In genomic region chr1:44776749-44777068, GRCh38 we compare ENCODE assay signal across 7 cellular contexts. TPM values are rescaled to one million over a fixed set of nuclear protein-coding genes. Genes with fewer than 3 reads are reported as not detected.
DNase-seq lines count a peak whose midpoint lies in the region; ATAC-seq, FAIRE-seq and TF ChIP-seq lines count a peak whose summit lies in the region.

No MANE protein-coding gene starts in this region.

- 0 out of 2 replicates have a peak, but pooled peaks cover 3% of the 10 kb centered on the region for H3K4me1 ChIP-seq in HUES64 (ENCODE audit: insufficient read depth, low read length)
- H3K4me1 ChIP-seq in iPS-20b (ENCODE audit: insufficient read depth, low read length), result peaks cover 4% of the 10 kb centered on the region; the same call in 1 of the 2 replicates
- H3K4me1 ChIP-seq in stomach, result peaks cover 20 to 36% (median 31%) of the 10 kb centered on the region in 4 donors

- TF ChIP-seq POLR2A in stomach (IDR thresholded peaks at IDR 0.05) (no peak), H54 (IDR thresholded peaks at IDR 0.05; ENCODE audit: low read depth, low read length) (no peak)

- H3K36me3 ChIP-seq in HUES64 (ENCODE audit: insufficient read depth, low read length) (peaks cover 54% of the 10 kb centered on the region), iPS-20b (ENCODE audit: insufficient read depth, low read depth, low read length) (peaks cover 56% of the 10 kb centered on the region), stomach (peaks cover 41 to 56% (median 52%) of the 10 kb centered on the region in 4 donors)

- intact Hi-C loops in stomach (cut with DNase I; ENCODE audit: low total_unique reads), result no loop called here

- peak overlapping the region; percentile 93 to 97 for H3K27ac Mint-ChIP-seq in activated naive CD4-positive, alpha-beta T cell treated with anti-CD3 and anti-CD28 coated beads, Interleukin-2, amount 50 U/mL, for 72 hours

- no peak for FAIRE-seq in H54 (lab: Jason Lieb, UNC)

- ATAC-seq in activated naive CD4-positive, alpha-beta T cell treated with anti-CD3 and anti-CD28 coated beads, Interleukin-2, amount 50 U/mL, for 72 hours, result no peak
- ATAC-seq in GM21529 (IDR thresholded peaks at IDR 0.05; ENCODE audit: unreplicated experiment), result no peak

- H3K27me3 ChIP-seq in HUES64 (ENCODE audit: insufficient read depth, low read length) (no peaks in the 10 kb centered on the region), iPS-20b (ENCODE audit: insufficient read depth, low read length) (no peaks in the 10 kb centered on the region), stomach (no peaks in the 10 kb centered on the region)

- TF ChIP-seq CTCF in stomach (IDR thresholded peaks at IDR 0.05), result no peak

- peak overlapping the region; percentile 84 for H3K27ac ChIP-seq in HUES64 (ENCODE audit: low read depth, low read length)
- H3K27ac ChIP-seq in iPS-20b (ENCODE audit: low read length), result peak overlapping the region; percentile 79
- peak overlapping the region; percentile 6 to 99 (median 95) for H3K27ac ChIP-seq in stomach

- H3K9ac ChIP-seq in HUES64 (ENCODE audit: low read depth, low read length), result peak overlapping the region; percentile 99
- peak overlapping the region; percentile 99 for H3K9ac ChIP-seq in iPS-20b (ENCODE audit: low read depth, low read length)

- TF ChIP-seq EP300 in stomach (IDR thresholded peaks at IDR 0.05), result no peak

- DNase-seq in activated naive CD4-positive, alpha-beta T cell treated with anti-CD3 and anti-CD28 coated beads, Interleukin-2, amount 50 U/mL, for 72 hours (ENCODE audit: low spot score in 2 of 2), result no peak
- DNase-seq in stomach (no peak), H4 (ENCODE audit: low spot score) (no peak), H54 (ENCODE audit: insufficient read length, low spot score) (no peak)

- H3K36me3 Mint-ChIP-seq in activated naive CD4-positive, alpha-beta T cell treated with anti-CD3 and anti-CD28 coated beads, Interleukin-2, amount 50 U/mL, for 72 hours, result peaks cover 49 to 72% of the 10 kb centered on the region in 2 donors

- WGBS in HUES64, result 41% methylated on average over 11 of the region's 11 CpGs
- 27 to 49% (median 39%) methylated on average over 11 of the region's 11 CpGs for WGBS in stomach, 5 donors

- H3K4me3 ChIP-seq in HUES64 (ENCODE audit: low read length), result peak overlapping the region; percentile 71
- H3K4me3 ChIP-seq in iPS-20b (ENCODE audit: low read length), result peak overlapping the region; percentile 83
- peak overlapping the region; percentile 66 to 93 (median 82) for H3K4me3 ChIP-seq in stomach

- H3K9me3 ChIP-seq in HUES64 (ENCODE audit: insufficient read depth, low read depth, low read length), result no peaks in the 10 kb centered on the region
- H3K9me3 ChIP-seq in iPS-20b (ENCODE audit: insufficient read depth, low read depth, low read length), result no peaks in the 10 kb centered on the region
- H3K9me3 ChIP-seq in stomach, result no peaks in the 10 kb centered on the region

- no peaks in the 10 kb centered on the region for H3K9me3 Mint-ChIP-seq in activated naive CD4-positive, alpha-beta T cell treated with anti-CD3 and anti-CD28 coated beads, Interleukin-2, amount 50 U/mL, for 72 hours

RNA-seq across cellular contexts. Expression of gene RPS8, which starts 1.4 kb away (rescaled TPM):
- 2,195 TPM for polyA plus RNA-seq in HUES64 (2013, experiment 1 of 2)
- 2,432 TPM for polyA plus RNA-seq in HUES64 (2013, experiment 2 of 2)
- total RNA-seq in activated naive CD4-positive, alpha-beta T cell treated with anti-CD3 and anti-CD28 coated beads, Interleukin-2, amount 50 U/mL, for 72 hours, result 1,000 to 10,000 TPM; 2,726 to 3,052 TPM
- total RNA-seq in stomach, result 1,000 to 10,000 TPM in 4 of 5 donors, 100 to 1,000 TPM in 1; 322 to 2,657 (median 1,647) TPM
- polyA plus RNA-seq in stomach, result 1,000 to 10,000 TPM; 2,591 to 3,429 (median 3,008) TPM
- 4,339 and 5,019 TPM in 2 replicates for total RNA-seq in H4 (2014; rRNA removed; shearing (Covaris generic))

RNA-seq across cellular contexts. Expression of gene BEST4, which starts 11.3 kb away (rescaled TPM):
- 0.55 TPM for polyA plus RNA-seq in HUES64 (2013, experiment 1 of 2)
- polyA plus RNA-seq in HUES64 (2013, experiment 2 of 2), result 0.70 TPM
- total RNA-seq in activated naive CD4-positive, alpha-beta T cell treated with anti-CD3 and anti-CD28 coated beads, Interleukin-2, amount 50 U/mL, for 72 hours, result 1 to 10 TPM in 1 of 2 donors, under 1 TPM in 1; 0.80 to 1.8 TPM
- total RNA-seq in stomach, result 10 to 100 TPM in 1 of 5 donors, under 1 TPM in 1, not detected in 3; 0.87 to 60.0 TPM
- polyA plus RNA-seq in stomach, result under 1 TPM in 1 of 3 donors, not detected in 2; 0.35 TPM
- total RNA-seq in H4 (2014; rRNA removed; shearing (Covaris generic)), result not detected in 2 replicates

RNA-seq across cellular contexts. Expression of gene PLK3, which starts 23.5 kb away (rescaled TPM):
- polyA plus RNA-seq in HUES64 (2013, experiment 1 of 2), result 7.2 TPM
- 4.8 TPM for polyA plus RNA-seq in HUES64 (2013, experiment 2 of 2)
- total RNA-seq in activated naive CD4-positive, alpha-beta T cell treated with anti-CD3 and anti-CD28 coated beads, Interleukin-2, amount 50 U/mL, for 72 hours, result 10 to 100 TPM; 39.6 to 80.8 TPM
- 10 to 100 TPM in 4 of 5 donors, under 1 TPM in 1; 0.58 to 30.4 (median 24.3) TPM for total RNA-seq in stomach
- polyA plus RNA-seq in stomach, result 10 to 100 TPM in 2 of 3 donors, 1 to 10 TPM in 1; 9.5 to 21.2 (median 13.5) TPM
- total RNA-seq in H4 (2014; rRNA removed; shearing (Covaris generic)), result 1.3 and 4.6 TPM in 2 replicates

RNA-seq across cellular contexts. Expression of gene DYNLT4, which starts 30.4 kb away (rescaled TPM):
- not detected for polyA plus RNA-seq in HUES64 (2013, experiment 1 of 2)
- polyA plus RNA-seq in HUES64 (2013, experiment 2 of 2), result not detected
- total RNA-seq in activated naive CD4-positive, alpha-beta T cell treated with anti-CD3 and anti-CD28 coated beads, Interleukin-2, amount 50 U/mL, for 72 hours, result under 1 TPM; 0.32 to 0.80 TPM
- 10 to 100 TPM in 1 of 5 donors, not detected in 4; 25.5 TPM for total RNA-seq in stomach
- 1 to 10 TPM in 1 of 3 donors, under 1 TPM in 2; 0.38 to 4.4 (median 0.50) TPM for polyA plus RNA-seq in stomach
- total RNA-seq in H4 (2014; rRNA removed; shearing (Covaris generic)), result 0.12 TPM in 1 of 2 replicates, not detected in the other

RNA-seq across cellular contexts. Expression of gene BTBD19, which starts 31.6 kb away (rescaled TPM):
- polyA plus RNA-seq in HUES64 (2013, experiment 1 of 2), result 0.60 TPM
- polyA plus RNA-seq in HUES64 (2013, experiment 2 of 2), result 0.63 TPM
- total RNA-seq in activated naive CD4-positive, alpha-beta T cell treated with anti-CD3 and anti-CD28 coated beads, Interleukin-2, amount 50 U/mL, for 72 hours, result 10 to 100 TPM in 1 of 2 donors, 1 to 10 TPM in 1; 9.7 to 16.7 TPM
- total RNA-seq in stomach, result 1 to 10 TPM in 2 of 5 donors, under 1 TPM in 1, not detected in 2; 0.89 to 4.1 (median 2.9) TPM
- 1 to 10 TPM; 1.4 to 2.9 (median 2.8) TPM for polyA plus RNA-seq in stomach
- total RNA-seq in H4 (2014; rRNA removed; shearing (Covaris generic)), result 2.5 and 2.6 TPM in 2 replicates
